Comparison of ENCODE assay signal across 25 cellular contexts in the genomic region with DNA sequence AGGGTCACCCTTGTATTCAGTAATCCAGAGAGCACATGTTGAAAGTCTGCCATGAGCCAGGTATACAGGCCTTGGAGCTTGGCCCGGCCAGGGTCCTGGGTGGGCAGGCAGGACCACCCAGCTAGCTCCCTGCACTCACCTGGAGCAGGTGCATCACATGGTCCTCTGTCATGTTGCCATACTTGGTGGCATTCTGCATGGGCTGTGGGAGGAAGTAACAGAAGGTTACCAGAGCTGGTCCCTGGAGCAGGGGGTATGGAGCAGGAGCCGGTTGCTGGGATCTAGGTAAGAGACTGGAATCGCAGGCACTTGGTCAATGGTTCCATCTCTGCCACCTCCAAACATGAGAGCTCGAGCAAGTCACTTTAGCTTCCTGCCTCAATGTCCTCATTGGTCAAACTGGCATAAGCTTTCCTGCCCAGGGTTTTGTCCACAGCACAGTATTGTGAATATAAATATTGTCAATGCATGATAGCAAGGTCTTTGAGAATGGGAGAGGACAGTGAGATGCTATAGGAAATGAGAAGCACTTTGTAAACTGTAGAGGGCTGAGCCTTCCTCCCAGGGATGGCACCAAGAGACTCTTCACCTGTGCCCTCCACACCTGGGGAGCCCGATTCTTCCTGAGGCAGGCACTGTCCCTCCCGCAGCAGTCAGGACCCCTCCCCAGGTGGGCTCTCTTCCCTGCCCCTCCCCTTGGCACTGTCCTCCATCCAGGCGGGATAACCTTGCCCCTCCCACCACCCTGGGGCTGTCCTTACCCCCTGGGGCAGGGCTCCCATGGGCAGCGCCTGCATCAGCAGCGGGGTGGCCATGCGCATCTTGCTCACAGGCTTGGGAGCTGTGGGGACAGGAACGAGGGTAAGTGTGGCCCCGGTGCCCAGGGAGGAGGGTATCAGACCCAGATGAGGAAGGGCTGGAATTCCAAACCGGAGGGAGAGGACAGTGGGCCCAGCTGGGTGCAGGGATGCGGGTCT. TPM values are rescaled to one million over a fixed set of nuclear protein-coding genes. Genes with fewer than 3 reads are reported as not detected.
A peak's percentile ranks its signal among the peaks of the same experiment; 100 is the strongest.
DNase-seq lines count a peak whose midpoint lies in the region; ATAC-seq and TF ChIP-seq lines count a peak whose summit lies in the region.
"Had no signal": no experiment of that assay in that cellular context is flagged by ENCODE, and none has a peak within 500 bp of the region (broad histone marks: within the 10 kb centered on the region; RNA-seq: fewer than 3 reads in every experiment).

No MANE protein-coding gene starts in this region.

- peaks cover 8% of the 10 kb centered on the region; the same call in 1 of the 2 replicates for H4K20me1 ChIP-seq in SU-DHL-6 (ENCODE audit: low read depth, low read length)

- H3K27ac Mint-ChIP-seq in naive thymus-derived CD8-positive, alpha-beta T cell = peak overlapping the region in 7 of 10 donors; percentile 19 to 85 (median 36)
- H3K27ac Mint-ChIP-seq: activated naive CD4-positive, alpha-beta T cell treated with anti-CD3 and anti-CD28 coated beads, Interleukin-2, amount 50 U/mL, for 24 hours; HFFc6 had no signal

- peaks cover 17 to 45% (median 26%) of the 10 kb centered on the region in 4 donors for H3K4me1 Mint-ChIP-seq in naive thymus-derived CD8-positive, alpha-beta T cell

- ATAC-seq in naive thymus-derived CD8-positive, alpha-beta T cell = no peak
- ATAC-seq: gastroesophageal sphincter, Right ventricle myocardium inferior had no signal

- no peak overlapping the region for H3K9ac ChIP-seq in SU-DHL-6 (ENCODE audit: low read length)
- H3K9ac ChIP-seq: parathyroid adenoma had no signal

- POLR2A ChIA-PET in naive thymus-derived CD8-positive, alpha-beta T cell (lab: Charles Lee) = interaction anchor here (0.6 to 1.4 kb wide), 4 partner anchors 12 to 43 kb away, joined by 3 read pairs; a partner anchor contains a TSS

- peak; percentile 36 for DNase-seq in NCI-H146 (lab: John Stamatoyannopoulos, UW)
- DNase-seq in NCI-H146 treated with DMSO at 0.1 percent for 48 hours (lab: John Stamatoyannopoulos, UW; ENCODE audit: unreplicated experiment) = no peak
- DNase-seq in GM06990 (ENCODE audit: extremely low read depth, insufficient read length) = peak; percentile 64
- DNase-seq in naive thymus-derived CD8-positive, alpha-beta T cell = peak in 1 of 10 donors; percentile 55
- DNase-seq in stimulated activated naive CD4-positive, alpha-beta T cell treated with Interleukin-2 at 50 U/mL for 16 hours (lab: John Stamatoyannopoulos, UW) = no peak
- no peak for DNase-seq in middle frontal gyrus (ENCODE audit: extremely low spot score, low spot score)
- no peak for DNase-seq in stimulated activated CD4-positive, alpha-beta T cell treated with anti-CD3 and anti-CD28 coated beads, Interleukin-4, amount 100 ng/mL, for 4 hours
- DNase-seq: activated CD4-positive, CD25-positive, alpha-beta regulatory T cell; activated CD8-positive, alpha-beta memory T cell treated with anti-CD3 and anti-CD28 coated beads, Interleukin-2, amount 50 U/mL, for 48 hours; BE2C; brain microvascular endothelial cell; dermis blood vessel endothelial cell; HFFc6; NCI-H187 treated with DMSO at 0.1 percent for 48 hours; NCI-H446; stimulated activated CD4-positive, alpha-beta T cell treated with anti-CD3 and anti-CD28 coated beads, Interleukin-4, amount 100 ng/mL, for 1 hour; stimulated activated CD8-positive, alpha-beta memory T cell treated with anti-CD3 and anti-CD28 coated beads, Interleukin-4, amount 100 ng/mL, for 48 hours; T-helper 2 cell; testis had no signal

- peak overlapping the region; percentile 97 for H3K27ac ChIP-seq in SU-DHL-6 (ENCODE audit: low read depth, low read length)
- H3K27ac ChIP-seq: 22Rv1, brain microvascular endothelial cell, parathyroid adenoma, testis had no signal

- no peak overlapping the region for H2AFZ ChIP-seq in SU-DHL-6 (ENCODE audit: low read depth, low read length, severe bottlenecking)
- H2AFZ ChIP-seq: parathyroid adenoma had no signal

- peaks cover 38% of the 10 kb centered on the region for H3K79me2 ChIP-seq in SU-DHL-6 (ENCODE audit: insufficient read depth, low read length)
- H3K79me2 ChIP-seq: parathyroid adenoma had no signal

- H3K27me3 ChIP-seq in GM06990 (replicated peaks; ENCODE audit: control insufficient read depth, insufficient read depth, low read length) (no peaks in the 10 kb centered on the region), SU-DHL-6 (ENCODE audit: low read length) (no peaks in the 10 kb centered on the region)
- H3K27me3 ChIP-seq: BE2C, brain microvascular endothelial cell, gastroesophageal sphincter, testis had no signal

- H3K9me2 ChIP-seq in SU-DHL-6 (replicated peaks; ENCODE audit: insufficient read depth, low read length) = no peaks in the 10 kb centered on the region

- H3K36me3 ChIP-seq in GM06990 (ENCODE audit: control insufficient read depth, insufficient read depth, low read length) (peaks cover 67% of the 10 kb centered on the region), SU-DHL-6 (ENCODE audit: low read length) (peaks cover 12% of the 10 kb centered on the region)
- H3K36me3 ChIP-seq: BE2C had no signal

- H3K9me3 ChIP-seq in SU-DHL-6 (ENCODE audit: insufficient read depth, low read length) = no peaks in the 10 kb centered on the region
- H3K9me3 ChIP-seq: BE2C, gastroesophageal sphincter, testis had no signal

- H3K9me3 Mint-ChIP-seq in naive thymus-derived CD8-positive, alpha-beta T cell = no peaks in the 10 kb centered on the region
- H3K9me3 Mint-ChIP-seq: activated naive CD4-positive, alpha-beta T cell treated with anti-CD3 and anti-CD28 coated beads, Interleukin-2, amount 50 U/mL, for 24 hours; HFFc6 had no signal

- TF ChIP-seq CTCF in GM06990 (IDR thresholded peaks at IDR 0.05; ENCODE audit: insufficient read depth, low read length, poor library complexity, severe bottlenecking) (no peak), SU-DHL-6 (IDR thresholded peaks at IDR 0.05; ENCODE audit: insufficient read depth, low read length, poor library complexity, severe bottlenecking) (no peak)

- H3K36me3 Mint-ChIP-seq in naive thymus-derived CD8-positive, alpha-beta T cell = peaks cover 0 to 52% (median 0%) of the 10 kb centered on the region in 3 donors

- peak overlapping the region in 2 of 10 donors; percentile 24 to 32 for H3K4me3 Mint-ChIP-seq in naive thymus-derived CD8-positive, alpha-beta T cell
- H3K4me3 Mint-ChIP-seq: activated naive CD4-positive, alpha-beta T cell treated with anti-CD3 and anti-CD28 coated beads, Interleukin-2, amount 50 U/mL, for 24 hours; HFFc6 had no signal

- peaks cover 71% of the 10 kb centered on the region for H3F3A ChIP-seq in SU-DHL-6 (ENCODE audit: insufficient read depth)

- H3K4me2 ChIP-seq in SU-DHL-6 (ENCODE audit: low read depth, low read length, poor library complexity, severe bottlenecking) = no peak overlapping the region

- H3K4me3 ChIP-seq in GM06990 (replicated peaks; ENCODE audit: low read depth, low read length) (no peak overlapping the region), SU-DHL-6 (ENCODE audit: insufficient read depth, low read length, poor library complexity, severe bottlenecking) (no peak overlapping the region)
- H3K4me3 ChIP-seq: gastroesophageal sphincter, testis had no signal

- no peaks in the 10 kb centered on the region for H3K27me3 Mint-ChIP-seq in naive thymus-derived CD8-positive, alpha-beta T cell
- H3K27me3 Mint-ChIP-seq: activated naive CD4-positive, alpha-beta T cell treated with anti-CD3 and anti-CD28 coated beads, Interleukin-2, amount 50 U/mL, for 24 hours had no signal

RNA-seq across cellular contexts. Expression of a gene that starts 6.3 kb away (rescaled TPM):
- 100 to 1,000 TPM; 288 to 293 TPM for total RNA-seq in naive thymus-derived CD8-positive, alpha-beta T cell
- 100 to 1,000 TPM; 310 to 415 (median 407) TPM for polyA plus RNA-seq in naive thymus-derived CD8-positive, alpha-beta T cell

RNA-seq across cellular contexts. Expression of a gene that starts 43.1 kb away (rescaled TPM):
- total RNA-seq in naive thymus-derived CD8-positive, alpha-beta T cell = 1,000 to 10,000 TPM; 5,539 to 5,586 TPM
- polyA plus RNA-seq in naive thymus-derived CD8-positive, alpha-beta T cell = over 10,000 TPM in 2 of 3 donors, 1,000 to 10,000 TPM in 1; 9,910 to 11,694 (median 11,598) TPM

RNA-seq across cellular contexts. Expression of a gene that starts 48.9 kb away (rescaled TPM):
- 10 to 100 TPM; 61.5 to 64.6 TPM for total RNA-seq in naive thymus-derived CD8-positive, alpha-beta T cell
- 10 to 100 TPM in 1 of 3 donors, 1 to 10 TPM in 2; 1.8 to 24.7 (median 3.3) TPM for polyA plus RNA-seq in naive thymus-derived CD8-positive, alpha-beta T cell

Comparison
In these comparisons a context has a peak if more than half of its experiments do, and no peak if none do; other contexts are left out.
1. DNase-seq: peak in NCI-H146 (single experiment) and GM06990 (single experiment); none in NCI-H146 treated with DMSO at 0.1 percent for 48 hours (single experiment), stimulated activated naive CD4-positive, alpha-beta T cell treated with Interleukin-2 at 50 U/mL for 16 hours (single experiment), middle frontal gyrus (single experiment) and stimulated activated CD4-positive, alpha-beta T cell treated with anti-CD3 and anti-CD28 coated beads, Interleukin-4, amount 100 ng/mL, for 4 hours (0 of 2).